10 cellular contexts compared by ENCODE assay signal in genomic region chr6:166168616-166169548, GRCh38. TPM values are rescaled to one million over a fixed set of nuclear protein-coding genes. Genes with fewer than 3 reads are reported as not detected.
DNase-seq lines count a peak whose midpoint lies in the region; ATAC-seq and TF ChIP-seq lines count a peak whose summit lies in the region.
"Had no signal": no experiment of that assay in that cellular context is flagged by ENCODE, and none has a peak within 500 bp of the region (broad histone marks: within the 10 kb centered on the region; RNA-seq: fewer than 3 reads in every experiment).

No MANE protein-coding gene starts in this region.

- no peak for TF ChIP-seq POLR2A in esophagus squamous epithelium (IDR thresholded peaks at IDR 0.05)

- H3K9me3 Mint-ChIP-seq in central memory CD8-positive, alpha-beta T cell, result no peaks in the 10 kb centered on the region
- H3K9me3 Mint-ChIP-seq in naive B cell, result peaks cover 0 to 3% (median 0%) of the 10 kb centered on the region in 7 donors

- H3K27ac ChIP-seq in right cardiac atrium (ENCODE audit: low read length) (no peak overlapping the region), esophagus squamous epithelium (no peak overlapping the region)

- H3K36me3 ChIP-seq in esophagus squamous epithelium, result no peaks in the 10 kb centered on the region

- TF ChIP-seq CTCF in esophagus squamous epithelium (IDR thresholded peaks at IDR 0.05), result no peak

- intact Hi-C loops in right cardiac atrium (cut with DNase I), result loop anchor here in 1 of 4 donors (10.0 kb wide), 1 partner anchor 236 kb away; no protein-coding TSS in a partner anchor
- intact Hi-C loops in left ventricle myocardium superior (cut with micrococcal nuclease), result no loop called here
- intact Hi-C loops in esophagus squamous epithelium (cut with DNase I), result no loop called here

- WGBS in right cardiac atrium, result 1% methylated on average over 65 of the region's 65 CpGs
- WGBS in esophagus squamous epithelium, 2 donors, result 1 to 10% methylated on average over 18 to 31 of the region's 65 CpGs

- H3K4me3 Mint-ChIP-seq in central memory CD8-positive, alpha-beta T cell, result peak overlapping the region; percentile 75
- peak overlapping the region; percentile 79 to 91 (median 91) for H3K4me3 Mint-ChIP-seq in naive B cell

- peak overlapping the region; percentile 0 for H3K4me3 ChIP-seq in right cardiac atrium (ENCODE audit: low read length)
- peak overlapping the region in 2 of 4 donors; percentile 28 to 52 for H3K4me3 ChIP-seq in esophagus squamous epithelium

- H3K4me1 ChIP-seq in right cardiac atrium (ENCODE audit: control insufficient read depth, insufficient read depth, low read length) (peaks cover 2% of the 10 kb centered on the region), esophagus squamous epithelium (peaks cover 14 to 38% (median 17%) of the 10 kb centered on the region in 3 donors)

- H3K27me3 ChIP-seq in right cardiac atrium (ENCODE audit: control insufficient read depth, insufficient read depth) (no peaks in the 10 kb centered on the region), esophagus squamous epithelium (peaks cover 12 to 100% (median 31%) of the 10 kb centered on the region in 4 donors)

- no peak overlapping the region for H3K27ac Mint-ChIP-seq in central memory CD8-positive, alpha-beta T cell (ENCODE audit: low read depth)
- H3K27ac Mint-ChIP-seq in naive B cell, result peak overlapping the region in 3 of 6 donors; percentile 31 to 91 (median 33)

- peaks cover 28% of the 10 kb centered on the region for H3K27me3 Mint-ChIP-seq in central memory CD8-positive, alpha-beta T cell
- H3K27me3 Mint-ChIP-seq in naive B cell, result peaks cover 21 to 49% (median 41%) of the 10 kb centered on the region in 3 donors

- ATAC-seq in right cardiac atrium, result no peak
- ATAC-seq in left ventricle myocardium superior, result no peak
- no peak for ATAC-seq in central memory CD8-positive, alpha-beta T cell (replicated peaks; ENCODE audit: extremely low read depth, poor library complexity, severe bottlenecking)
- peak in 1 of 2 donors; percentile 38 for ATAC-seq in naive B cell (ENCODE audit: low read depth in 2 of 2)
- ATAC-seq in HG03135 (IDR thresholded peaks at IDR 0.05; ENCODE audit: unreplicated experiment), result no peak
- no peak for ATAC-seq in HG03469 (IDR thresholded peaks at IDR 0.05; ENCODE audit: unreplicated experiment)

- no peak for DNase-seq in right cardiac atrium
- DNase-seq in left ventricle myocardium superior, result no peak
- DNase-seq in central memory CD8-positive, alpha-beta T cell (ENCODE audit: low spot score in 2 of 2), result no peak
- DNase-seq in naive B cell, result no peak
- no peak for DNase-seq in nucleus accumbens (lab: John Stamatoyannopoulos, UW)
- no peak for DNase-seq in esophagus squamous epithelium (lab: John Stamatoyannopoulos, UW)
- DNase-seq: NCI-H345 had no signal

- H3K4me1 Mint-ChIP-seq in central memory CD8-positive, alpha-beta T cell, result peaks cover 7% of the 10 kb centered on the region
- peaks cover 15 to 25% (median 23%) of the 10 kb centered on the region in 3 donors for H3K4me1 Mint-ChIP-seq in naive B cell

- H3K9me3 ChIP-seq in right cardiac atrium (ENCODE audit: control insufficient read depth, low read length) (no peaks in the 10 kb centered on the region), esophagus squamous epithelium (no peaks in the 10 kb centered on the region)

- no peaks in the 10 kb centered on the region for H3K36me3 Mint-ChIP-seq in central memory CD8-positive, alpha-beta T cell (ENCODE audit: insufficient read depth)
- peaks cover 0 to 6% of the 10 kb centered on the region in 2 donors for H3K36me3 Mint-ChIP-seq in naive B cell

RNA-seq across cellular contexts. Expression of gene TBXT, which starts 1.2 kb away (rescaled TPM):
- total RNA-seq in right cardiac atrium (not detected), left ventricle myocardium superior (not detected), esophagus squamous epithelium (not detected)
- polyA plus RNA-seq in right cardiac atrium (not detected), naive B cell (ENCODE audit: low read depth in 6 of 6) (not detected)
- total RNA-seq: T-helper 2 cell treated with Interferon-gamma antibody and Interleukin-4, amounts not matched to agents 100 ng/mL and 5 ng/mL, for 36 hours had no signal
